Comparison of ENCODE assay signal across 1 cellular context in the genomic region with DNA sequence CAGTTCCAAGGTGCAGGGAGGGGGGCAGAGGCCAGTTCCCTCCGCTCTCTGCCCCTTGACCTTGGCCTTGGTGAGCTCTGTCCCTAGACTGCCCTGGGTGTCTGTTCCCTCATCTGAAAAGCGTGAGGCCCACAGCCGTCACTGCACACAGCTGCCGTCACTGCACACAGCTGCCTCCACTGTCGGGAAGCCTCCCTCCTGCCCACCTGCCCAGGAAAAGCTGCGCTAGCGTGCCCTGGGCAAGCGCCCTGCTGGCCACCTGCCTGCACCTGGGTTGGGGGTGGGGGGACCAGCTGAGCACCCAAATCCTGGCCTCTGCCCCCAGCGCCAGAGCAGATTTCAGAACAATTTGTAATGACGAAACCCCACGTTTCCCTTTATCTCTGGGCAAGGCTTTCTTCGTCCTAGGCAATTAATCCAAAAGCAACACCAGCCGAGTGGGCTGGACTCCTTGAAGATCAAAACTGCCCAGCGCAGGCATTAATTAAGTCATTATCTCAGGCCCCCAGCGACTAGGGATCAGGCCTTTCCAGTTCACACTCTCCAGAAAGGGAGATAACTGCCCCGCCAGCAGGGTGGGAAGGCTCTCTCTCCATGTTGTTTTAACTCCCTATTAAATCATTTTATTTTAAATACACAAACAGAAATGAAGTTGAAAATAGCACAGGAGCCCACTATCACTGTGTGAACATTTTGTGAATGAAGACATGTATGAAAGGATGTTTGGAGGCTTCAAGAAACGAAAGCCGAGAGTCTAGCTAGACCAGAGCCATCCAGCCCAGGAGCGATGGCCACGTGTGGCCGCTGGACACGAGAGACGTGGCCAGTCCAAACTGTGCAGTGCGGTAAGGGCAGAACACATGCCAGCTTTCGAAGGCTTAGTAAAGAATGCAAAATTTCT.
TF ChIP-seq lines count a peak whose summit lies in the region.

No MANE protein-coding gene starts in this region.

TF ChIP-seq in K562, 482 proteins besides CTCF, POLR2A, EP300 and RAD21 (continued from another document and continues in another):
- TF ChIP-seq ZBTB11 (CRISPR knock-in tag; IDR thresholded peaks at IDR 0.05) (no peak), EHMT2 (IDR thresholded peaks at IDR 0.05) (no peak), NR2F6 (CRISPR knock-in tag; IDR thresholded peaks at IDR 0.05) (no peak), NRF1 (conservative IDR thresholded peaks at IDR 0.05 in 1 of 2, IDR thresholded peaks at IDR 0.05 in 1 of 2) (peak; percentile 25 to 35; a peak in 1 of 4 replicates), CHCHD3 (CRISPR knock-in tag; IDR thresholded peaks at IDR 0.05) (no peak), ETV1 (tag; conservative IDR thresholded peaks at IDR 0.05; ENCODE audit: low read depth) (no peak), CBX5 (IDR thresholded peaks at IDR 0.05; ENCODE audit: borderline replicate concordance, low read depth) (no peak), ZNF318 (IDR thresholded peaks at IDR 0.05; ENCODE audit: borderline replicate concordance in 1 of 2, low read depth in 1 of 2) (no peak), BHLHE40 (IDR thresholded peaks at IDR 0.05; ENCODE audit: low read length) (no peak), SIN3A (IDR thresholded peaks at IDR 0.05; ENCODE audit: borderline replicate concordance in 2 of 2, control insufficient read depth in 1 of 2, low read depth in 2 of 2, low read length in 2 of 2) (no peak), ZNF347 (CRISPR knock-in tag; IDR thresholded peaks at IDR 0.05; ENCODE audit: low read depth) (no peak), TCF3 (CRISPR knock-in tag; IDR thresholded peaks at IDR 0.05) (peak; percentile 79), KAT7 (CRISPR knock-in tag; IDR thresholded peaks at IDR 0.05; ENCODE audit: borderline replicate concordance) (no peak), CBFA2T3 (IDR thresholded peaks at IDR 0.05) (peak; percentile 90), CAMTA2 (CRISPR knock-in tag; conservative IDR thresholded peaks at IDR 0.05) (no peak), ZNF274 (IDR thresholded peaks at IDR 0.05; ENCODE audit: borderline replicate concordance, low read depth, low read length) (no peak), HDAC2 (IDR thresholded peaks at IDR 0.05) (no peak), MXD1 (CRISPR knock-in tag; IDR thresholded peaks at IDR 0.05; ENCODE audit: borderline replicate concordance, poor library complexity, severe bottlenecking) (no peak), ZNF175 (CRISPR knock-in tag; IDR thresholded peaks at IDR 0.05; ENCODE audit: low read depth) (no peak), GTF2A2 (tag; IDR thresholded peaks at IDR 0.05) (no peak), SETDB1 (IDR thresholded peaks at IDR 0.05; ENCODE audit: low read length) (no peak), MTF1 (CRISPR knock-in tag; IDR thresholded peaks at IDR 0.05; ENCODE audit: borderline replicate concordance) (no peak), STAT5B (CRISPR knock-in tag; IDR thresholded peaks at IDR 0.05) (no peak), POLR3G (IDR thresholded peaks at IDR 0.05; ENCODE audit: extremely low read depth, insufficient read length, insufficient replicate concordance) (no peak), HMG20B (CRISPR knock-in tag; IDR thresholded peaks at IDR 0.05) (no peak)
- TF ChIP-seq, protein P1, sequence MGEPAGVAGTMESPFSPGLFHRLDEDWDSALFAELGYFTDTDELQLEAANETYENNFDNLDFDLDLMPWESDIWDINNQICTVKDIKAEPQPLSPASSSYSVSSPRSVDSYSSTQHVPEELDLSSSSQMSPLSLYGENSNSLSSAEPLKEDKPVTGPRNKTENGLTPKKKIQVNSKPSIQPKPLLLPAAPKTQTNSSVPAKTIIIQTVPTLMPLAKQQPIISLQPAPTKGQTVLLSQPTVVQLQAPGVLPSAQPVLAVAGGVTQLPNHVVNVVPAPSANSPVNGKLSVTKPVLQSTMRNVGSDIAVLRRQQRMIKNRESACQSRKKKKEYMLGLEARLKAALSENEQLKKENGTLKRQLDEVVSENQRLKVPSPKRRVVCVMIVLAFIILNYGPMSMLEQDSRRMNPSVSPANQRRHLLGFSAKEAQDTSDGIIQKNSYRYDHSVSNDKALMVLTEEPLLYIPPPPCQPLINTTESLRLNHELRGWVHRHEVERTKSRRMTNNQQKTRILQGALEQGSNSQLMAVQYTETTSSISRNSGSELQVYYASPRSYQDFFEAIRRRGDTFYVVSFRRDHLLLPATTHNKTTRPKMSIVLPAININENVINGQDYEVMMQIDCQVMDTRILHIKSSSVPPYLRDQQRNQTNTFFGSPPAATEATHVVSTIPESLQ (CRISPR knock-in tag; IDR thresholded peaks at IDR 0.05): no peak
